ENCODE assay signal across 31 cellular contexts in genomic region chr20:62943396-62943795, GRCh38. TPM values are rescaled to one million over a fixed set of nuclear protein-coding genes. Genes with fewer than 3 reads are reported as not detected.
"Had no signal": no experiment of that assay in that cellular context is flagged by ENCODE, and none has a peak within 500 bp of the region (broad histone marks: within the 10 kb centered on the region; RNA-seq: fewer than 3 reads in every experiment).

No MANE protein-coding gene starts in this region.

- H3K9me3 ChIP-seq: ascending aorta, gastrocnemius medialis, mucosa of descending colon, tibial nerve had no signal

- H3K27me3 ChIP-seq: ascending aorta, cardiac muscle cell, dorsolateral prefrontal cortex, gastrocnemius medialis, hepatocyte, tibial nerve had no signal

- H3K4me3 Mint-ChIP-seq: activated B cell treated with CpG ODN at 0.5 μM for 24 hours; activated CD8-positive, alpha-beta memory T cell treated with anti-CD3 and anti-CD28 coated beads, Interleukin-2, amount 10 ng/mL, durations not matched to agents 7 days and 5 days; activated CD8-positive, alpha-beta T cell treated with anti-CD3 and anti-CD28 coated beads, Interleukin-2, amount 10 ng/mL, durations not matched to agents 7 days and 5 days; activated naive CD8-positive, alpha-beta T cell; natural killer cell treated with Interleukin-12 subunit alpha and Interleukin-12 subunit beta and Interleukin-15 and Interleukin-18, amount 100 ng/mL, for 72 hours had no signal

- H3K9me3 Mint-ChIP-seq: activated B cell treated with CpG ODN at 0.5 μM for 24 hours; brain; natural killer cell treated with Interleukin-12 subunit alpha and Interleukin-12 subunit beta and Interleukin-15 and Interleukin-18, amount 100 ng/mL, for 72 hours had no signal

- FAIRE-seq: urothelium cell line had no signal

- ATAC-seq: activated CD8-positive, alpha-beta memory T cell treated with anti-CD3 and anti-CD28 coated beads, Interleukin-2, amount 10 ng/mL, durations not matched to agents 7 days and 5 days; activated CD8-positive, alpha-beta T cell treated with anti-CD3 and anti-CD28 coated beads, Interleukin-2, amount 10 ng/mL, durations not matched to agents 7 days and 5 days; gastrocnemius medialis; left colon; mucosa of descending colon had no signal

- H2AFZ ChIP-seq: hepatocyte had no signal

- H3K27ac Mint-ChIP-seq: activated B cell treated with CpG ODN at 0.5 μM for 24 hours; activated CD8-positive, alpha-beta memory T cell treated with anti-CD3 and anti-CD28 coated beads, Interleukin-2, amount 10 ng/mL, durations not matched to agents 7 days and 5 days; activated CD8-positive, alpha-beta T cell treated with anti-CD3 and anti-CD28 coated beads, Interleukin-2, amount 10 ng/mL, durations not matched to agents 7 days and 5 days; activated naive CD8-positive, alpha-beta T cell; brain; natural killer cell treated with Interleukin-12 subunit alpha and Interleukin-12 subunit beta and Interleukin-15 and Interleukin-18, amount 100 ng/mL, for 72 hours had no signal

- H3K4me3 ChIP-seq: ascending aorta, cardiac muscle cell, coronary artery, dorsolateral prefrontal cortex, gastrocnemius medialis, hepatocyte, lung, mucosa of descending colon, smooth muscle cell, tibial nerve had no signal

- H3K36me3 Mint-ChIP-seq: activated naive CD8-positive, alpha-beta T cell had no signal

- H3K4me2 ChIP-seq: hepatocyte, smooth muscle cell had no signal

- DNase-seq: activated B cell treated with CpG ODN at 0.5 μM for 24 hours; activated CD4-positive, alpha-beta T cell treated with anti-CD3 and anti-CD28 coated beads, Interleukin-2, amount 50 U/mL, for 1 hour; activated CD8-positive, alpha-beta memory T cell treated with anti-CD3 and anti-CD28 coated beads, Interleukin-2, amount 10 ng/mL, durations not matched to agents 7 days and 5 days; activated CD8-positive, alpha-beta T cell treated with anti-CD3 and anti-CD28 coated beads, Interleukin-2, amount 10 ng/mL, durations not matched to agents 7 days and 5 days; activated effector memory CD4-positive, alpha-beta T cell treated with Interleukin-2 at 50 U/mL for 16 hours; activated naive CD4-positive, alpha-beta T cell treated with Interleukin-2 at 50 U/mL for 16 hours; effector memory CD4-positive, alpha-beta T cell; erythroblast; gastrocnemius medialis; glutamatergic neuron; islet precursor cell; mesendoderm; stimulated activated CD4-positive, alpha-beta T cell treated with anti-CD3 and anti-CD28 coated beads, Interleukin-15, amount 100 ng/mL, for 24 hours; stimulated activated CD4-positive, alpha-beta T cell treated with anti-CD3 and anti-CD28 coated beads, Interleukin-2, amount 100 ng/mL, for 24 hours; stimulated activated naive CD4-positive, alpha-beta T cell; T-helper 2 cell had no signal

- H3K27me3 Mint-ChIP-seq: activated B cell treated with CpG ODN at 0.5 μM for 24 hours; activated CD8-positive, alpha-beta memory T cell treated with anti-CD3 and anti-CD28 coated beads, Interleukin-2, amount 10 ng/mL, durations not matched to agents 7 days and 5 days; activated naive CD8-positive, alpha-beta T cell; natural killer cell treated with Interleukin-12 subunit alpha and Interleukin-12 subunit beta and Interleukin-15 and Interleukin-18, amount 100 ng/mL, for 72 hours had no signal

- H3K27ac ChIP-seq: ascending aorta, cardiac muscle cell, coronary artery, gastrocnemius medialis, hepatocyte, tibial nerve had no signal

RNA-seq across cellular contexts. Expression of gene SLC17A9, which starts 9.1 kb away (rescaled TPM):
- total RNA-seq: myocyte had no signal
